Comparison of ENCODE assay signal across 20 cellular contexts in the genomic region with DNA sequence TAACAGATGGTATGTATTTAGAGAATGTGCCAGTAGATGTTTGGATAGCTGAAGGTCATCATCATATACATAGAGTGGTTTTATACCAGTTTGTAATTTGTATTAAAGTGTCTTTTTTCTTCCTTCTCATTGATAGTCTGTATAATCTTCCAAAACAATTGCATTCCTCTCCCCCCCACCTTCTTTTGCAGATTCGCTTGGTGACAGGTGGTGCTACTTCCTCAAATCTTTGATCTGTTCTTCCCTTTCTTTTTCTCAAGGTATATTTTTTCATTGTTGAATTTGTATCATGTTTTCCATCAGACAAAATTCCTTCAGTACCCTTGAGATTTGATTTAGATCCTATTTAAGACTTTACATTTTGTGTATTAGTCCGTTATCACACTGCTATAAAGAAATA.
"Had no signal": no experiment of that assay in that cellular context is flagged by ENCODE, and none has a peak within 500 bp of the region (broad histone marks: within the 10 kb centered on the region; RNA-seq: fewer than 3 reads in every experiment).

No MANE protein-coding gene starts in this region.

- H3K27me3 Mint-ChIP-seq: activated CD8-positive, alpha-beta T cell treated with anti-CD3 and anti-CD28 coated beads for 36 hours; activated naive CD8-positive, alpha-beta T cell treated with anti-CD3 and anti-CD28 coated beads, Interleukin-2, amount 10 ng/mL, durations not matched to agents 7 days and 5 days had no signal

- ATAC-seq: activated CD8-positive, alpha-beta T cell treated with anti-CD3 and anti-CD28 coated beads for 36 hours; SK-N-SH treated with all-trans-retinoic acid at 6 μM for 48 hours had no signal

- H3K4me3 Mint-ChIP-seq: activated CD8-positive, alpha-beta T cell treated with anti-CD3 and anti-CD28 coated beads for 36 hours; activated naive CD8-positive, alpha-beta T cell treated with anti-CD3 and anti-CD28 coated beads, Interleukin-2, amount 10 ng/mL, durations not matched to agents 7 days and 5 days; activated T-helper 1 cell treated with anti-CD3 and anti-CD28 coated beads, Interleukin-12 subunit alpha, Interleukin-12 subunit beta, Interleukin-2, Interleukin-4 antibody, amounts not matched to agents 30 ng/mL and 10 ng/mL and 1 ng/mL, durations not matched to agents 14 hours and 24 hours and 36 hours had no signal

- DNase-seq: activated CD4-positive, CD25-positive, alpha-beta regulatory T cell; activated CD8-positive, alpha-beta memory T cell treated with anti-CD3 and anti-CD28 coated beads, Interleukin-2, amount 50 U/mL, for 4 hours; activated CD8-positive, alpha-beta T cell treated with anti-CD3 and anti-CD28 coated beads for 36 hours; activated effector memory CD4-positive, alpha-beta T cell treated with anti-CD3 and anti-CD28 coated beads, Interleukin-2, amount 50 U/mL, for 16 hours; activated naive CD4-positive, alpha-beta T cell treated with Interleukin-2 at 50 U/mL for 16 hours; activated naive CD8-positive, alpha-beta T cell treated with anti-CD3 and anti-CD28 coated beads, Interleukin-2, amount 10 ng/mL, durations not matched to agents 7 days and 5 days; aorta; caudate nucleus; MG63; NCI-H1105 treated with DMSO at 0.1 percent for 48 hours; NCI-H1436 treated with DMSO at 0.1 percent for 48 hours; NCI-H187; NCI-H2081; NCI-H510A treated with DMSO at 0.1 percent for 48 hours; NCI-H69; Peyer's patch; SHP77; SW 1271 had no signal

- H3K27ac Mint-ChIP-seq: activated naive CD8-positive, alpha-beta T cell treated with anti-CD3 and anti-CD28 coated beads, Interleukin-2, amount 10 ng/mL, durations not matched to agents 7 days and 5 days; activated T-helper 1 cell treated with anti-CD3 and anti-CD28 coated beads, Interleukin-12 subunit alpha, Interleukin-12 subunit beta, Interleukin-2, Interleukin-4 antibody, amounts not matched to agents 30 ng/mL and 10 ng/mL and 1 ng/mL, durations not matched to agents 14 hours and 24 hours and 36 hours had no signal
